14 cellular contexts compared by ENCODE assay signal in the genomic region with DNA sequence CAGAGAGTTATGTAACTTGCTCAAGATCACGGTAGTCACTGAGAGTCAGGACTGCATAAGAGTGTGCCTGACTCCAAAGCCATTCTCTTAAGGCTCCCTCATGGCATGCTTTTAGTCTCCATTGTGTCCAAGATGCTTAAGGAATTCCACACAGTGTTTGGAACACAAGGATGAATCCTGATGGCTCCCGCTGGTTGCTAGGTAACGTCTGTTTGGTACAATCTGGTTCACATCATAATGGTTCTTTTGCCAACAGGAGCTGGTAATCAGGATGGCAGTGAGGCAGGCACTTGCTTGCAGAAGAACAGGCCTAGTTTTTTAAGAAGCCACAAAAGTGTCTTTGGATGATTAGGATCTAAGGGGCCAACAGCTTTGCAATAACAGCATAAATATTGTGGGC.
"Had no signal": no experiment of that assay in that cellular context is flagged by ENCODE, and none has a peak within 500 bp of the region (broad histone marks: within the 10 kb centered on the region; RNA-seq: fewer than 3 reads in every experiment).

No MANE protein-coding gene starts in this region.

- H3K27me3 ChIP-seq: ascending aorta, sigmoid colon, upper lobe of left lung had no signal

- H3K9me3 ChIP-seq: ascending aorta, upper lobe of left lung had no signal

- H3K4me1 ChIP-seq: ascending aorta, sigmoid colon, upper lobe of left lung had no signal

- DNase-seq: activated CD4-positive, alpha-beta T cell treated with anti-CD3 and anti-CD28 coated beads for 48 hours; activated CD8-positive, alpha-beta memory T cell treated with anti-CD3 and anti-CD28 coated beads, Interleukin-2, amount 50 U/mL, for 48 hours; activated CD8-positive, alpha-beta T cell treated with anti-CD3 and anti-CD28 coated beads, Interleukin-2, amount 10 ng/mL, durations not matched to agents 7 days and 5 days; activated naive CD8-positive, alpha-beta T cell treated with anti-CD3 and anti-CD28 coated beads, Interleukin-2, amount 50 U/mL, for 24 hours; effector memory CD8-positive, alpha-beta T cell; erythroblast; midbrain; naive B cell; sigmoid colon; stimulated activated CD4-positive, alpha-beta T cell treated with anti-CD3 and anti-CD28 coated beads, Interleukin-2, amount 100 ng/mL, for 24 hours; stimulated activated naive B cell treated with anti-CD40 and anti-IgM and Interleukin-4, amounts not matched to agents 10 μg/mL and 1 μg/mL and 100 μg/mL, for 72 hours; upper lobe of left lung had no signal

- H3K36me3 ChIP-seq: ascending aorta, sigmoid colon, upper lobe of left lung had no signal

- H3K4me3 ChIP-seq: ascending aorta, coronary artery, sigmoid colon, upper lobe of left lung had no signal

- H3K27ac ChIP-seq: ascending aorta, coronary artery, upper lobe of left lung had no signal
